16 cellular contexts compared by ENCODE assay signal in genomic region chr2:167103028-167103756, GRCh38.
DNase-seq lines count a peak whose midpoint lies in the region; FAIRE-seq and TF ChIP-seq lines count a peak whose summit lies in the region.
"Had no signal": no experiment of that assay in that cellular context is flagged by ENCODE, and none has a peak within 500 bp of the region (broad histone marks: within the 10 kb centered on the region; RNA-seq: fewer than 3 reads in every experiment).

No MANE protein-coding gene starts in this region.

- DNase-seq in RPMI7951 (ENCODE audit: low read depth) (peak; percentile 40), bronchial epithelial cell (ENCODE audit: low read depth) (peak; percentile 40), spleen (no peak), NCI-H128 (lab: John Stamatoyannopoulos, UW; ENCODE audit: unreplicated experiment) (no peak), hepatocyte (ENCODE audit: low spot score) (no peak), ovary (no peak)
- DNase-seq: Calu3; CD4-positive, CD25-positive, alpha-beta regulatory T cell; GM23248; MG63; NCI-H1092; NCI-H2107; NCI-H524 treated with DMSO at 0.1 percent for 48 hours; SHP77 treated with DMSO at 0.1 percent for 48 hours had no signal

- H3K9me2 ChIP-seq in hepatocyte (replicated peaks; ENCODE audit: insufficient read depth), result no peaks in the 10 kb centered on the region

- TF ChIP-seq CTCF in bronchial epithelial cell (IDR thresholded peaks at IDR 0.05; ENCODE audit: insufficient read depth, low read length, severe bottlenecking) (no peak), spleen (IDR thresholded peaks at IDR 0.05 in 8 of 11, conservative IDR thresholded peaks at IDR 0.05 in 3 of 11) (no peak), hepatocyte (IDR thresholded peaks at IDR 0.05; ENCODE audit: poor library complexity) (no peak), ovary (IDR thresholded peaks at IDR 0.05) (no peak)

- H3K27me3 ChIP-seq in bronchial epithelial cell (ENCODE audit: control insufficient read depth, insufficient read depth, low read length), result no peaks in the 10 kb centered on the region
- no peaks in the 10 kb centered on the region for H3K27me3 ChIP-seq in spleen (replicated peaks in 1 of 7)
- H3K27me3 ChIP-seq in hepatocyte, result no peaks in the 10 kb centered on the region
- H3K27me3 ChIP-seq in ovary, result no peaks in the 10 kb centered on the region
- H3K27me3 ChIP-seq: MG63 had no signal

- H3K27ac ChIP-seq in mesodermal cell (ENCODE audit: low read depth, low read length, severe bottlenecking), result peak overlapping the region; percentile 3
- H3K27ac ChIP-seq in spleen, result peak overlapping the region in 5 of 8 donors; percentile 6 to 58 (median 35)
- no peak overlapping the region for H3K27ac ChIP-seq in hepatocyte
- no peak overlapping the region for H3K27ac ChIP-seq in ovary
- H3K27ac ChIP-seq: GM23248 had no signal

- H3K36me3 ChIP-seq in bronchial epithelial cell (ENCODE audit: control insufficient read depth, insufficient read depth, low read length) (no peaks in the 10 kb centered on the region), mesodermal cell (ENCODE audit: control insufficient read depth, insufficient read depth, low read length) (no peaks in the 10 kb centered on the region), spleen (no peaks in the 10 kb centered on the region), hepatocyte (replicated peaks; ENCODE audit: insufficient read depth, low read depth) (no peaks in the 10 kb centered on the region), ovary (no peaks in the 10 kb centered on the region)
- H3K36me3 ChIP-seq: MG63 had no signal

- H3K79me2 ChIP-seq in hepatocyte, result no peaks in the 10 kb centered on the region

- intact Hi-C loops in spleen (cut with DNase I; ENCODE audit: low total_unique reads), result no loop called here
- intact Hi-C loops in ovary (cut with DNase I), result no loop called here

- TF ChIP-seq EP300 in ovary (IDR thresholded peaks at IDR 0.05), result no peak

- H3K4me2 ChIP-seq in hepatocyte, result no peak overlapping the region

- no peak overlapping the region for H2AFZ ChIP-seq in hepatocyte
- H2AFZ ChIP-seq: GM23248 had no signal

- no peaks in the 10 kb centered on the region for H4K20me1 ChIP-seq in hepatocyte (ENCODE audit: insufficient read depth, poor library complexity, severe bottlenecking)

- TF ChIP-seq POLR2A in spleen (IDR thresholded peaks at IDR 0.05), result no peak
- no peak for TF ChIP-seq POLR2A in ovary (IDR thresholded peaks at IDR 0.05)

- FAIRE-seq in bronchial epithelial cell (lab: Jason Lieb, UNC), result no peak
- FAIRE-seq: RCC 7860 had no signal

- no peaks in the 10 kb centered on the region for H3K9me3 ChIP-seq in mesodermal cell (ENCODE audit: control insufficient read depth, low read length)
- H3K9me3 ChIP-seq in spleen, result peaks cover 0 to 15% (median 6%) of the 10 kb centered on the region in 8 donors
- no peaks in the 10 kb centered on the region for H3K9me3 ChIP-seq in hepatocyte (ENCODE audit: low read depth)
- H3K9me3 ChIP-seq in ovary, result no peaks in the 10 kb centered on the region

- H3K4me3 ChIP-seq in bronchial epithelial cell (ENCODE audit: low read depth, low read length) (no peak overlapping the region), mesodermal cell (ENCODE audit: extremely low read depth, insufficient read depth, low read length, poor library complexity, severe bottlenecking) (no peak overlapping the region), spleen (no peak overlapping the region), hepatocyte (no peak overlapping the region), ovary (no peak overlapping the region)
- H3K4me3 ChIP-seq: GM23248, MG63 had no signal

- no peaks in the 10 kb centered on the region for H3K4me1 ChIP-seq in mesodermal cell (ENCODE audit: control insufficient read depth, insufficient read depth, low read length, poor library complexity, severe bottlenecking)
- no peaks in the 10 kb centered on the region for H3K4me1 ChIP-seq in spleen
- H3K4me1 ChIP-seq in hepatocyte (ENCODE audit: insufficient read depth), result no peaks in the 10 kb centered on the region
- H3K4me1 ChIP-seq in ovary (ENCODE audit: insufficient read depth), result no peaks in the 10 kb centered on the region

- 92 to 100% methylated on average over 2 of the region's 5 CpGs for WGBS in mesodermal cell (ENCODE audit: insufficient coverage in 2 of 2), 2 experiments
- WGBS in spleen, 5 donors, result 68 to 84% (median 72%) methylated on average over 5 of the region's 5 CpGs
- WGBS in hepatocyte (ENCODE audit: low lambda C conversion rate, missing lambda C conversion rate), result 74% methylated on average over 5 of the region's 5 CpGs
- 69 to 76% (median 73%) methylated on average over 5 of the region's 5 CpGs for WGBS in ovary, 3 donors

Comparison
In these comparisons a context has a peak if more than half of its experiments do, and no peak if none do; other contexts are left out.
1. DNase-seq: peak in RPMI7951 (single experiment) and bronchial epithelial cell (single experiment); none in spleen (single experiment), NCI-H128 (single experiment), hepatocyte (single experiment) and ovary (0 of 5).
2. H3K27ac ChIP-seq: peak in mesodermal cell (single experiment) and spleen (5 of 8); none in hepatocyte (single experiment) and ovary (0 of 2).